ENCODE assay signal across 26 cellular contexts in the genomic region with DNA sequence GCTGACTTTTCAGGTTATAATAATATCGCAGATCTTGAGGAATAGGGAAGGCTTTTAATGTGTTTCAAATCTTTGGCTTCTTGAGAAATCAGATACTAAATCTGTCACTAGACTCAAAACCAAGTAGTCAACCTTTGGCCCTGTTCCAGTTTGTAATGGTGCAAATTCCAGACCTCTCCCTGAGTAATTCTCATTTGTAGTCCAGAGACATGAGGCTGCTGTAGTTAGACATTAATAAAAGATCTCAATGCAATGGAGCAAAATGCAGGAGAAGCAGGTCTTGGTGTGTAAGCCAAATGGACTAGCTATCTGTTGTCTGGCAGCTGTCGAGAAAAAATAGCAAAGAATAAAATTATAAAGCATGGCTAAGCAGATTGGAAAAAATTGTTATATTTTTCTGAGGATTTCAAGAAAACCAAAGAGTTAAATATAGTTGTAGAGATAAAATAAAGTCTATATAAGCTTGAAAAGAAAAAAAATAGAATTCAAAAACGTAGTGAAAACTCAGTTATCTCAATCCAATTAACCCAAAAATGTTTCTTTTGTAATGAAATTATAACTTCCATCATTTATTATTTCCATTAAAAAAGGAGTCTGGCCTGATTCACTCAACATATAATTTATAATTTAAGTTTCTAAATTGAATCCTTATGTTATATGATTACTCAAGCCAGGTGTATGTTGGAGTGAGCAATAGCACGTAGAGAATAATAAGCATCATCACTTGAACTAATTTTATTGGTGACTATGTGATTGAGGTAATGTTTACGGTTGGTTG.
DNase-seq lines count a peak whose midpoint lies in the region; ATAC-seq and TF ChIP-seq lines count a peak whose summit lies in the region.
"Had no signal": no experiment of that assay in that cellular context is flagged by ENCODE, and none has a peak within 500 bp of the region (broad histone marks: within the 10 kb centered on the region; RNA-seq: fewer than 3 reads in every experiment).

No MANE protein-coding gene starts in this region.

- H2BK12ac ChIP-seq in neuronal stem cell (ENCODE audit: low read length), result no peak overlapping the region

- no peaks in the 10 kb centered on the region for H3K27me3 ChIP-seq in neuronal stem cell (ENCODE audit: control insufficient read depth in 3 of 3, insufficient read depth in 3 of 3, low read depth in 1 of 3, low read length in 3 of 3)
- H3K27me3 ChIP-seq in naive thymus-derived CD4-positive, alpha-beta T cell (ENCODE audit: control insufficient read depth in 2 of 2, insufficient read depth in 2 of 2, low read length in 2 of 2), result no peaks in the 10 kb centered on the region
- H3K27me3 ChIP-seq: colonic mucosa, testis had no signal

- no peak overlapping the region for H3K18ac ChIP-seq in neuronal stem cell (ENCODE audit: low read length)

- no peaks in the 10 kb centered on the region for H3K9me3 ChIP-seq in SK-N-MC (ENCODE audit: low read depth, low read length)
- no peaks in the 10 kb centered on the region for H3K9me3 ChIP-seq in neuronal stem cell (replicated peaks in 1 of 2; ENCODE audit: control insufficient read depth in 2 of 2, insufficient read depth in 1 of 2, low read depth in 1 of 2, low read length in 2 of 2)
- H3K9me3 ChIP-seq in naive thymus-derived CD4-positive, alpha-beta T cell (ENCODE audit: control insufficient read depth in 2 of 3, low read length in 3 of 3), result no peaks in the 10 kb centered on the region
- H3K9me3 ChIP-seq: colonic mucosa, testis had no signal

- no peak overlapping the region for H4K8ac ChIP-seq in neuronal stem cell (ENCODE audit: low read depth, low read length)

- POLR2A ChIA-PET in naive thymus-derived CD4-positive, alpha-beta T cell (lab: Charles Lee), result no interaction called here

- ATAC-seq in naive thymus-derived CD4-positive, alpha-beta T cell, result no peak
- ATAC-seq: activated CD8-positive, alpha-beta memory T cell treated with anti-CD3 and anti-CD28 coated beads, Interleukin-2, amount 10 ng/mL, durations not matched to agents 7 days and 5 days; effector memory CD8-positive, alpha-beta T cell; esophagus mucosa; HepG2; left lobe of liver; stimulated activated naive CD8-positive, alpha-beta T cell treated with anti-CD3 and anti-CD28 coated beads, Interleukin-15, Interleukin-2, amounts not matched to agents 100 U/mL and 50 U/mL, for 24 hours had no signal

- no peaks in the 10 kb centered on the region for H3K4me1 Mint-ChIP-seq in naive thymus-derived CD4-positive, alpha-beta T cell
- H3K4me1 Mint-ChIP-seq: activated CD8-positive, alpha-beta memory T cell treated with anti-CD3 and anti-CD28 coated beads, Interleukin-2, amount 10 ng/mL, durations not matched to agents 7 days and 5 days; CD4-positive, CD25-positive, alpha-beta regulatory T cell had no signal

- no peak overlapping the region for H4K91ac ChIP-seq in neuronal stem cell (ENCODE audit: low read depth, low read length, poor library complexity)

- H3K36me3 Mint-ChIP-seq in naive thymus-derived CD4-positive, alpha-beta T cell, result no peaks in the 10 kb centered on the region
- H3K36me3 Mint-ChIP-seq: activated CD8-positive, alpha-beta memory T cell treated with anti-CD3 and anti-CD28 coated beads, Interleukin-2, amount 10 ng/mL, durations not matched to agents 7 days and 5 days; CD4-positive, CD25-positive, alpha-beta regulatory T cell had no signal

- no peak overlapping the region for H3K4me2 ChIP-seq in neuronal stem cell (ENCODE audit: insufficient read depth, low read length, poor library complexity, severe bottlenecking)

- peaks cover 3 to 15% of the 10 kb centered on the region in 2 donors for H3K4me1 ChIP-seq in neuronal stem cell (ENCODE audit: control insufficient read depth in 2 of 2, insufficient read depth in 1 of 2, low read depth in 1 of 2, low read length in 2 of 2)
- H3K4me1 ChIP-seq in naive thymus-derived CD4-positive, alpha-beta T cell (ENCODE audit: control insufficient read depth in 2 of 2, insufficient read depth in 2 of 2, low read length in 2 of 2), result no peaks in the 10 kb centered on the region
- H3K4me1 ChIP-seq: colonic mucosa, testis had no signal

- H3K27ac Mint-ChIP-seq in naive thymus-derived CD4-positive, alpha-beta T cell, result no peak overlapping the region
- H3K27ac Mint-ChIP-seq: activated CD8-positive, alpha-beta memory T cell treated with anti-CD3 and anti-CD28 coated beads, Interleukin-2, amount 10 ng/mL, durations not matched to agents 7 days and 5 days; effector memory CD8-positive, alpha-beta T cell had no signal

- peaks cover 0 to 10% (median 0%) of the 10 kb centered on the region in 11 donors for H3K9me3 Mint-ChIP-seq in naive thymus-derived CD4-positive, alpha-beta T cell

- H3K27ac ChIP-seq in SK-N-MC (no peak overlapping the region), neuronal stem cell (replicated peaks; ENCODE audit: low read length) (no peak overlapping the region)
- no peak overlapping the region for H3K27ac ChIP-seq in naive thymus-derived CD4-positive, alpha-beta T cell (ENCODE audit: low read depth, low read length)
- H3K27ac ChIP-seq: colonic mucosa, testis had no signal

- H3K4me3 ChIP-seq in SK-N-MC (peak overlapping the region; percentile 23; the same call in 1 of the 2 replicates), epithelial cell of proximal tubule (ENCODE audit: low read depth, low read length) (no peak overlapping the region), neuronal stem cell (ENCODE audit: low read length in 2 of 2) (no peak overlapping the region)
- no peak overlapping the region for H3K4me3 ChIP-seq in naive thymus-derived CD4-positive, alpha-beta T cell (ENCODE audit: low read length)
- H3K4me3 ChIP-seq: colonic mucosa, testis had no signal

- no peaks in the 10 kb centered on the region for H3K27me3 Mint-ChIP-seq in naive thymus-derived CD4-positive, alpha-beta T cell
- H3K27me3 Mint-ChIP-seq: activated CD8-positive, alpha-beta memory T cell treated with anti-CD3 and anti-CD28 coated beads, Interleukin-2, amount 10 ng/mL, durations not matched to agents 7 days and 5 days; CD4-positive, CD25-positive, alpha-beta regulatory T cell; effector memory CD8-positive, alpha-beta T cell had no signal

- H3K36me3 ChIP-seq in SK-N-MC (ENCODE audit: insufficient read depth, low read length), result no peaks in the 10 kb centered on the region
- no peaks in the 10 kb centered on the region for H3K36me3 ChIP-seq in neuronal stem cell (replicated peaks in 1 of 2; ENCODE audit: control insufficient read depth in 2 of 2, insufficient read depth in 2 of 2, low read length in 2 of 2)
- H3K36me3 ChIP-seq in naive thymus-derived CD4-positive, alpha-beta T cell (ENCODE audit: control insufficient read depth in 2 of 3, insufficient read depth in 3 of 3, low read length in 3 of 3), result no peaks in the 10 kb centered on the region
- H3K36me3 ChIP-seq: colonic mucosa had no signal

- H2AFZ ChIP-seq in neuronal stem cell (ENCODE audit: low read length), result peak overlapping the region; percentile 56

- no peak for TF ChIP-seq CTCF in epithelial cell of proximal tubule (conservative IDR thresholded peaks at IDR 0.05; ENCODE audit: low read depth, low read length)

- no peak overlapping the region for H3K4ac ChIP-seq in neuronal stem cell (ENCODE audit: low read length)

- DNase-seq in LHCN-M2 (ENCODE audit: low read depth) (peak; percentile 55), SK-N-MC (ENCODE audit: low read depth, low spot score) (no peak), epithelial cell of proximal tubule (ENCODE audit: low read depth) (peak; percentile 20), neuronal stem cell (ENCODE audit: low spot score) (no peak), GM03348 (ENCODE audit: low spot score) (no peak), posterior cingulate gyrus (no peak)
- no peak for DNase-seq in naive thymus-derived CD4-positive, alpha-beta T cell
- DNase-seq: activated CD4-positive, alpha-beta T cell treated with anti-CD3 and anti-CD28 coated beads, Interleukin-2, amount 50 U/mL, for 1 hour; activated CD8-positive, alpha-beta memory T cell treated with anti-CD3 and anti-CD28 coated beads, Interleukin-2, amount 10 ng/mL, durations not matched to agents 7 days and 5 days; activated T-cell treated with anti-CD3 and anti-CD28 coated beads, Interleukin-2, amount 50 U/mL, for 48 hours; CD4-positive, CD25-positive, alpha-beta regulatory T cell; colonic mucosa; effector memory CD8-positive, alpha-beta T cell; foreskin melanocyte; mesenchymal stem cell; NCI-H1092 treated with DMSO at 0.1 percent for 48 hours; NCI-H1930; NCI-H226; NCI-H748 treated with DMSO at 0.1 percent for 48 hours; OCI-M1; stimulated activated naive CD8-positive, alpha-beta T cell treated with anti-CD3 and anti-CD28 coated beads, Interleukin-15, Interleukin-2, amounts not matched to agents 100 U/mL and 50 U/mL, for 24 hours; T-helper 9 cell; testis had no signal

- no CpG with 5 or more reads among the region's 5 CpGs for WGBS in neuronal stem cell (ENCODE audit: extremely low coverage in 2 of 2, insufficient read length in 2 of 2, insufficient replicate concordance in 1 of 2), 2 donors

- H3K23ac ChIP-seq in neuronal stem cell (ENCODE audit: low read depth, low read length, poor library complexity), result no peak overlapping the region

- no peak overlapping the region for H2BK15ac ChIP-seq in neuronal stem cell (ENCODE audit: low read length)

- no peaks in the 10 kb centered on the region for H3K79me1 ChIP-seq in neuronal stem cell (ENCODE audit: low read depth, low read length)

- intact Hi-C loops in naive thymus-derived CD4-positive, alpha-beta T cell (cut with micrococcal nuclease), result no loop called here
- intact Hi-C loops in posterior cingulate gyrus (cut with DNase I), result no loop called here

- H2BK5ac ChIP-seq in neuronal stem cell (ENCODE audit: low read length), result no peak overlapping the region

- H3K14ac ChIP-seq in neuronal stem cell (ENCODE audit: low read length), result no peak overlapping the region

- no peak overlapping the region for H2AK5ac ChIP-seq in neuronal stem cell (ENCODE audit: low read depth, low read length)

- CTCF ChIA-PET in naive thymus-derived CD4-positive, alpha-beta T cell (lab: Charles Lee), result no interaction called here

- H3K9ac ChIP-seq in SK-N-MC (ENCODE audit: insufficient read length), result no peak overlapping the region
- no peak overlapping the region for H3K9ac ChIP-seq in neuronal stem cell (ENCODE audit: low read depth, low read length, poor library complexity)

- no peak overlapping the region for H2BK120ac ChIP-seq in neuronal stem cell (ENCODE audit: low read depth, low read length)

- H3K4me3 Mint-ChIP-seq in naive thymus-derived CD4-positive, alpha-beta T cell, result no peak overlapping the region
- H3K4me3 Mint-ChIP-seq: activated CD8-positive, alpha-beta memory T cell treated with anti-CD3 and anti-CD28 coated beads, Interleukin-2, amount 10 ng/mL, durations not matched to agents 7 days and 5 days; CD4-positive, CD25-positive, alpha-beta regulatory T cell; effector memory CD8-positive, alpha-beta T cell had no signal

Comparison
In these comparisons a context has a peak if more than half of its experiments do, and no peak if none do; other contexts are left out.
1. DNase-seq: peak in LHCN-M2 (single experiment) and epithelial cell of proximal tubule (single experiment); none in SK-N-MC (single experiment), neuronal stem cell (single experiment), naive thymus-derived CD4-positive, alpha-beta T cell (0 of 9), GM03348 (single experiment) and posterior cingulate gyrus (0 of 10).